Comparison of ENCODE assay signal across 19 cellular contexts in genomic region chr18:61931654-61932379, GRCh38. TPM values are rescaled to one million over a fixed set of nuclear protein-coding genes. Genes with fewer than 3 reads are reported as not detected.
DNase-seq lines count a peak whose midpoint lies in the region; ATAC-seq, FAIRE-seq and TF ChIP-seq lines count a peak whose summit lies in the region.
"Had no signal": no experiment of that assay in that cellular context is flagged by ENCODE, and none has a peak within 500 bp of the region (broad histone marks: within the 10 kb centered on the region; RNA-seq: fewer than 3 reads in every experiment).

No MANE protein-coding gene starts in this region.

- H3K4me3 ChIP-seq in HepG2 (replicated peaks in 1 of 3; ENCODE audit: insufficient read depth in 1 of 3, low read depth in 2 of 3, low read length in 3 of 3) (no peak overlapping the region), right lobe of liver (no peak overlapping the region), K562 (no peak overlapping the region)
- H3K4me3 ChIP-seq: GM12878, GM23248 had no signal

- TF ChIP-seq RAD21 in HepG2 (CRISPR knock-in tag; IDR thresholded peaks at IDR 0.05) (no peak), K562 (CRISPR knock-in tag; conservative IDR thresholded peaks at IDR 0.05 in 1 of 2, IDR thresholded peaks at IDR 0.05 in 1 of 2) (no peak)

- TF ChIP-seq EP300 in HepG2 (IDR thresholded peaks at IDR 0.05; ENCODE audit: low read depth in 2 of 2, low read length in 2 of 2): no peak
- TF ChIP-seq EP300 in HepG2 (CRISPR knock-in tag; IDR thresholded peaks at IDR 0.05; ENCODE audit: borderline replicate concordance): no peak
- TF ChIP-seq EP300 in K562 (IDR thresholded peaks at IDR 0.05; ENCODE audit: low read length): no peak

- ATAC-seq in HepG2: no peak
- ATAC-seq in right lobe of liver: no peak
- no peak for ATAC-seq in K562
- peak; percentile 24 for ATAC-seq in foreskin keratinocyte
- no peak for ATAC-seq in SK-N-SH treated with all-trans-retinoic acid at 6 μM for 48 hours
- ATAC-seq: GM12878 had no signal

- no peak for DNase-seq in HepG2 (ENCODE audit: low spot score)
- DNase-seq in right lobe of liver: no peak
- DNase-seq in K562 (ENCODE audit: extremely low read depth in 1 of 4, low spot score in 3 of 4): no peak
- DNase-seq in foreskin keratinocyte: no peak
- DNase-seq in G401 (ENCODE audit: low spot score): no peak
- DNase-seq: C1 segment of cervical spinal cord; Calu3; CD4-positive, alpha-beta memory T cell; COR-L47; DMS153; DND-41; GDM1; GM23248; H7; HCEC 1CT had no signal

- no peaks in the 10 kb centered on the region for H3K36me3 ChIP-seq in HepG2 (replicated peaks in 1 of 2; ENCODE audit: control insufficient read depth in 1 of 2, insufficient read depth in 2 of 2, low read length in 2 of 2)
- no peaks in the 10 kb centered on the region for H3K36me3 ChIP-seq in right lobe of liver
- no peaks in the 10 kb centered on the region for H3K36me3 ChIP-seq in K562 (ENCODE audit: control insufficient read depth, insufficient read depth, low read length)

- no peak overlapping the region for H3K9ac ChIP-seq in HepG2 (ENCODE audit: insufficient read depth, low read depth, low read length)
- H3K9ac ChIP-seq in K562 (ENCODE audit: insufficient read depth in 1 of 2, low read depth in 2 of 2, low read length in 2 of 2): no peak overlapping the region
- H3K9ac ChIP-seq: GM23248 had no signal

- TF ChIP-seq CTCF in HepG2 (CRISPR knock-in tag; IDR thresholded peaks at IDR 0.05) (no peak), right lobe of liver (IDR thresholded peaks at IDR 0.05) (no peak), K562 (IDR thresholded peaks at IDR 0.05 in 2 of 3, conservative IDR thresholded peaks at IDR 0.05 in 1 of 3; ENCODE audit: insufficient read depth in 2 of 3, low read depth in 1 of 3, low read length in 3 of 3) (no peak), foreskin keratinocyte (conservative IDR thresholded peaks at IDR 0.05) (no peak)

- in situ Hi-C loops in HepG2 (cut with HindIII; ENCODE audit: extremely low pct_ligation_motif_present, low pct_unique_long_range_greater_than_20kb) (no loop called here), K562 (cut with MboI) (no loop called here), G401 (cut with HindIII; ENCODE audit: low sequenced_read_pairs) (no loop called here)

- POLR2A ChIA-PET in HepG2 (lab: Yijun Ruan, JAX): no interaction called here
- POLR2A ChIA-PET in K562 (lab: Yijun Ruan, JAX): no interaction called here

- H3K27me3 ChIP-seq in HepG2 (ENCODE audit: control insufficient read depth in 1 of 2, insufficient read depth in 2 of 2, low read length in 2 of 2): peaks cover 0 to 3% of the 10 kb centered on the region in 2 experiments; a peak in 1 of 5 replicates
- H3K27me3 ChIP-seq in right lobe of liver: no peaks in the 10 kb centered on the region
- no peaks in the 10 kb centered on the region; a peak in 1 of 5 replicates for H3K27me3 ChIP-seq in K562 (ENCODE audit: control insufficient read depth in 2 of 2, insufficient read depth in 2 of 2, low read length in 2 of 2)
- no peaks in the 10 kb centered on the region for H3K27me3 ChIP-seq in foreskin keratinocyte

- no peak overlapping the region for H2AFZ ChIP-seq in HepG2 (ENCODE audit: low read length)
- no peak overlapping the region for H2AFZ ChIP-seq in K562 (ENCODE audit: low read depth, low read length)
- H2AFZ ChIP-seq: GM23248 had no signal

- FAIRE-seq in HepG2 (lab: Jason Lieb, UNC) (no peak), K562 (lab: Jason Lieb, UNC) (no peak)
- FAIRE-seq: GM12878, GM19239, H1 had no signal

- no peaks in the 10 kb centered on the region for H4K20me1 ChIP-seq in HepG2 (ENCODE audit: insufficient read depth, low read length)
- H4K20me1 ChIP-seq in K562 (replicated peaks; ENCODE audit: control insufficient read depth, insufficient read depth, low read length): no peaks in the 10 kb centered on the region

- no peak overlapping the region for H3K4me2 ChIP-seq in HepG2 (ENCODE audit: low read depth, low read length)
- no peak overlapping the region for H3K4me2 ChIP-seq in K562 (ENCODE audit: insufficient read depth, low read length)

- CTCF ChIA-PET in HepG2 (lab: Yijun Ruan, JAX; ENCODE audit: low intra/inter-chr PET ratio, low total read pairs): no interaction called here
- CTCF ChIA-PET in K562 (lab: Yijun Ruan, JAX; ENCODE audit: low intra/inter-chr PET ratio): no interaction called here

- H3K27ac ChIP-seq in HepG2 (ENCODE audit: extremely low read length, insufficient read depth, low read length): no peak overlapping the region
- no peak overlapping the region for H3K27ac ChIP-seq in right lobe of liver
- no peak overlapping the region for H3K27ac ChIP-seq in K562 (ENCODE audit: extremely low read depth, low read depth, low read length)
- peak overlapping the region; percentile 14 for H3K27ac ChIP-seq in foreskin keratinocyte
- H3K27ac ChIP-seq: GM23248 had no signal

- H3K9me1 ChIP-seq in K562 (ENCODE audit: control insufficient read depth, insufficient read depth, low read length): no peaks in the 10 kb centered on the region

- intact Hi-C loops in HepG2 (cut with micrococcal nuclease; ENCODE audit: unreplicated experiment) (no loop called here), right lobe of liver (cut with DNase I) (no loop called here), K562 (cut with micrococcal nuclease) (no loop called here)

- 35% methylated on average over 5 of the region's 6 CpGs for WGBS in HepG2 (ENCODE audit: low lambda C conversion rate)
- WGBS in right lobe of liver (ENCODE audit: insufficient coverage, low coverage, low lambda C conversion rate, missing lambda C conversion rate): 71% methylated on average over 5 of the region's 6 CpGs
- WGBS in K562 (ENCODE audit: insufficient coverage, low coverage, missing lambda C conversion rate): 0% methylated on average over 6 of the region's 6 CpGs

- no TSS peak for BruUV-seq in HepG2 (replicated peaks; lab: Mats Ljungman, UMichigan)
- BruUV-seq in K562 (replicated peaks; lab: Mats Ljungman, UMichigan): no TSS peak

- H3K4me1 ChIP-seq in HepG2 (ENCODE audit: insufficient read depth, low read length) (no peaks in the 10 kb centered on the region), right lobe of liver (no peaks in the 10 kb centered on the region), K562 (replicated peaks in 1 of 2; ENCODE audit: control insufficient read depth in 2 of 2, insufficient read depth in 2 of 2, low read length in 2 of 2) (no peaks in the 10 kb centered on the region), foreskin keratinocyte (peaks cover 15% of the 10 kb centered on the region)

- no peaks in the 10 kb centered on the region for H3K79me2 ChIP-seq in HepG2 (ENCODE audit: insufficient read depth, low read length)
- H3K79me2 ChIP-seq in K562 (ENCODE audit: control insufficient read depth, insufficient read depth, low read length): no peaks in the 10 kb centered on the region

- TF ChIP-seq POLR2A in HepG2 (IDR thresholded peaks at IDR 0.05; ENCODE audit: insufficient read depth in 1 of 2, low read depth in 2 of 2, low read length in 2 of 2) (no peak), right lobe of liver (IDR thresholded peaks at IDR 0.05) (no peak), K562 (conservative IDR thresholded peaks at IDR 0.05) (no peak)

- H3K9me3 ChIP-seq in HepG2 (ENCODE audit: low read length) (no peaks in the 10 kb centered on the region), right lobe of liver (no peaks in the 10 kb centered on the region), K562 (replicated peaks; ENCODE audit: control insufficient read depth, insufficient read depth, low read depth, low read length) (no peaks in the 10 kb centered on the region)

RNA-seq across cellular contexts. Expression of gene RNF152, which starts 39.0 kb away (rescaled TPM):
- total RNA-seq in HepG2 (2016; rRNA removed; fragmentation: Illumina TruSeq; extraction: Trizol) (not detected in 2 replicates), right lobe of liver (100 to 1,000 TPM in 1 of 6 experiments, 10 to 100 TPM in 5; 19.5 to 101 (median 54.1) TPM), K562 (2014; rRNA removed) (not detected in 2 replicates), K562 (2014; rRNA removed; fragmentation: Illumina TruSeq; extraction: Trizol) (not detected in 2 replicates), K562 (2015; rRNA removed; fragmentation: Illumina TruSeq; extraction: Trizol) (not detected in 2 replicates), K562 (2021) (0.02 and 0.04 TPM in 2 replicates), foreskin keratinocyte (13.1 and 14.4 TPM in 2 replicates)
- total RNA-seq in HepG2 (2016; cell fraction: cytosol; rRNA removed; fragmentation: Illumina TruSeq; extraction: Trizol; ENCODE audit: low read depth): not detected in 2 replicates
- total RNA-seq in HepG2 (2016; cell fraction: insoluble cytoplasmic fraction; rRNA removed; fragmentation: Illumina TruSeq; extraction: Trizol): not detected in 2 replicates
- not detected in 2 replicates for total RNA-seq in HepG2 (2016; cell fraction: membrane; rRNA removed; fragmentation: Illumina TruSeq; extraction: Trizol)
- total RNA-seq in HepG2 (2016; cell fraction: nucleus; rRNA removed; fragmentation: Illumina TruSeq; extraction: Trizol): not detected in 2 replicates
- polyA plus RNA-seq in HepG2 (2011; rRNA removed) (0.04 and 0.08 TPM in 2 replicates), K562 (2011; rRNA removed) (not detected in 2 replicates), K562 (2014; fragmentation: Illumina TruSeq; extraction: Trizol) (not detected in 2 replicates), K562 (2014; fragmentation: Nextera tagmentation; extraction: Ambion mirVana) (not detected), K562 (2014; rRNA removed) (0.05 TPM in 1 of 2 replicates, not detected in the other), foreskin keratinocyte (2.1 TPM in 2 replicates)
- 0.07 and 0.08 TPM in 2 replicates for polyA plus RNA-seq in HepG2 (2011; cell fraction: cytosol; rRNA removed)
- not detected in 2 replicates for polyA plus RNA-seq in HepG2 (2011; cell fraction: nucleus; rRNA removed)
- not detected in 2 replicates for polyA plus RNA-seq in HepG2 (2012)
- polyA plus RNA-seq in HepG2 (2016; cell fraction: cytosol; fragmentation: Illumina TruSeq; extraction: Trizol; ENCODE audit: low read depth): not detected in 2 replicates
- polyA plus RNA-seq in HepG2 (2016; cell fraction: insoluble cytoplasmic fraction; fragmentation: Illumina TruSeq; extraction: Trizol; ENCODE audit: low read depth): not detected in 2 replicates
- not detected in 2 replicates for polyA plus RNA-seq in HepG2 (2016; cell fraction: membrane; fragmentation: Illumina TruSeq; extraction: Trizol; ENCODE audit: low read depth)
- polyA plus RNA-seq in HepG2 (2016; cell fraction: nucleus; fragmentation: Illumina TruSeq; extraction: Trizol; ENCODE audit: insufficient read depth, low read depth): not detected in 2 replicates
- 0.82 TPM in 1 of 2 replicates, not detected in the other for polyA minus RNA-seq in HepG2 (2011; rRNA and poly(A)+ RNA removed; ENCODE audit: low replicate concordance)
- not detected in 2 replicates for polyA minus RNA-seq in HepG2 (2011; cell fraction: cytosol; rRNA and poly(A)+ RNA removed)
- polyA minus RNA-seq in HepG2 (2011; cell fraction: nucleus; rRNA and poly(A)+ RNA removed): 0.62 and 0.64 TPM in 2 replicates
- total RNA-seq in K562 (2011; cell fraction: chromatin; rRNA removed; ENCODE audit: low replicate concordance): 0.83 TPM in 1 of 2 replicates, not detected in the other
- total RNA-seq in K562 (2011; cell fraction: nucleolus; rRNA removed): under 0.01 TPM in 1 of 2 replicates, not detected in the other
- total RNA-seq in K562 (2011; cell fraction: nucleoplasm; rRNA removed): 0.08 TPM in 1 of 2 replicates, not detected in the other
- 0.21 TPM in 1 of 2 replicates, not detected in the other for polyA plus RNA-seq in K562 (2011; cell fraction: cytosol; rRNA removed)
- polyA plus RNA-seq in K562 (2011; cell fraction: nucleus; rRNA removed): 0.01 TPM in 1 of 2 replicates, not detected in the other
- not detected in 2 replicates for polyA plus RNA-seq in K562 (2012)
- not detected in 2 replicates for polyA minus RNA-seq in K562 (2011; rRNA and poly(A)+ RNA removed)
- polyA minus RNA-seq in K562 (2011; cell fraction: cytosol; rRNA and poly(A)+ RNA removed): not detected in 2 replicates
- polyA minus RNA-seq in K562 (2011; cell fraction: nucleus; rRNA and poly(A)+ RNA removed): not detected in 2 replicates
- total RNA-seq in G401 (2014; rRNA removed; shearing (Covaris generic)): 0.07 TPM in 1 of 2 replicates, not detected in the other
- polyA plus RNA-seq: CD4-positive, alpha-beta memory T cell had no signal

Comparison
In these comparisons a context has a peak if more than half of its experiments do, and no peak if none do; other contexts are left out.
1. Of the 241 proteins assayed by ChIP-seq in both HepG2 and K562: peak only in HepG2: none; only in K562: none; in both: ZNF12; in neither: 240.